ENCODE assay signal across 8 cellular contexts in genomic region chr11:35082322-35083180, GRCh38. TPM values are rescaled to one million over a fixed set of nuclear protein-coding genes. Genes with fewer than 3 reads are reported as not detected.
DNase-seq lines count a peak whose midpoint lies in the region; ATAC-seq and TF ChIP-seq lines count a peak whose summit lies in the region.

No MANE protein-coding gene starts in this region.

- peak overlapping the region; percentile 54 to 91 (median 72) for H3K4me3 Mint-ChIP-seq in IgD-negative memory B cell
- H3K4me3 Mint-ChIP-seq in activated CD4-positive, alpha-beta T cell treated with anti-CD3 and anti-CD28 coated beads, Interleukin-2, amount 10 ng/mL, durations not matched to agents 24 days and 14 days, result peak overlapping the region; percentile 73
- peak overlapping the region; percentile 72 for H3K4me3 Mint-ChIP-seq in stimulated activated memory B cell treated with anti-CD40 and anti-IgM and Interleukin-4, amounts not matched to agents 10 μg/mL and 1 μg/mL and 100 μg/mL, for 72 hours
- no peak overlapping the region for H3K4me3 Mint-ChIP-seq in type B pancreatic cell

- H3K9me3 Mint-ChIP-seq in IgD-negative memory B cell, result no peaks in the 10 kb centered on the region
- H3K9me3 Mint-ChIP-seq in activated CD4-positive, alpha-beta T cell treated with anti-CD3 and anti-CD28 coated beads, Interleukin-2, amount 10 ng/mL, durations not matched to agents 24 days and 14 days, result peaks cover 12% of the 10 kb centered on the region
- no peaks in the 10 kb centered on the region for H3K9me3 Mint-ChIP-seq in stimulated activated memory B cell treated with anti-CD40 and anti-IgM and Interleukin-4, amounts not matched to agents 10 μg/mL and 1 μg/mL and 100 μg/mL, for 72 hours
- H3K9me3 Mint-ChIP-seq in type B pancreatic cell, result no peaks in the 10 kb centered on the region

- peak; percentile 86 for DNase-seq in GDM1 (lab: John Stamatoyannopoulos, UW)
- peak; percentile 96 for DNase-seq in activated CD4-positive, alpha-beta T cell treated with anti-CD3 and anti-CD28 coated beads, Interleukin-2, amount 10 ng/mL, durations not matched to agents 24 days and 14 days
- DNase-seq in dermis blood vessel endothelial cell, result peak; percentile 42
- DNase-seq in mucosa of descending colon, result peak; percentile 66 to 86 (median 68)
- no peak for DNase-seq in type B pancreatic cell (ENCODE audit: extremely low spot score, unreplicated experiment)

- H3K4me1 Mint-ChIP-seq in IgD-negative memory B cell (peaks cover 39 to 63% (median 57%) of the 10 kb centered on the region in 3 donors), type B pancreatic cell (ENCODE audit: unreplicated experiment) (peaks cover 21% of the 10 kb centered on the region)
- peaks cover 78% of the 10 kb centered on the region for H3K4me1 Mint-ChIP-seq in activated CD4-positive, alpha-beta T cell treated with anti-CD3 and anti-CD28 coated beads, Interleukin-2, amount 10 ng/mL, durations not matched to agents 24 days and 14 days
- H3K4me1 Mint-ChIP-seq in stimulated activated memory B cell treated with anti-CD40 and anti-IgM and Interleukin-4, amounts not matched to agents 10 μg/mL and 1 μg/mL and 100 μg/mL, for 72 hours, result peaks cover 79% of the 10 kb centered on the region

- H3K36me3 Mint-ChIP-seq in IgD-negative memory B cell, result no peaks in the 10 kb centered on the region
- H3K36me3 Mint-ChIP-seq in activated CD4-positive, alpha-beta T cell treated with anti-CD3 and anti-CD28 coated beads, Interleukin-2, amount 10 ng/mL, durations not matched to agents 24 days and 14 days (ENCODE audit: low read depth), result peaks cover 3% of the 10 kb centered on the region
- no peaks in the 10 kb centered on the region for H3K36me3 Mint-ChIP-seq in stimulated activated memory B cell treated with anti-CD40 and anti-IgM and Interleukin-4, amounts not matched to agents 10 μg/mL and 1 μg/mL and 100 μg/mL, for 72 hours
- H3K36me3 Mint-ChIP-seq in type B pancreatic cell, result peaks cover 3% of the 10 kb centered on the region

- H3K4me3 ChIP-seq in mucosa of descending colon, result no peak overlapping the region

- H3K9me3 ChIP-seq in mucosa of descending colon, result no peaks in the 10 kb centered on the region

- peak overlapping the region; percentile 92 to 98 (median 97) for H3K27ac Mint-ChIP-seq in IgD-negative memory B cell
- peak overlapping the region; percentile 86 for H3K27ac Mint-ChIP-seq in activated CD4-positive, alpha-beta T cell treated with anti-CD3 and anti-CD28 coated beads, Interleukin-2, amount 10 ng/mL, durations not matched to agents 24 days and 14 days
- H3K27ac Mint-ChIP-seq in stimulated activated memory B cell treated with anti-CD40 and anti-IgM and Interleukin-4, amounts not matched to agents 10 μg/mL and 1 μg/mL and 100 μg/mL, for 72 hours, result peak overlapping the region; percentile 98
- no peak overlapping the region for H3K27ac Mint-ChIP-seq in type B pancreatic cell

- no peaks in the 10 kb centered on the region for H3K36me3 ChIP-seq in mucosa of descending colon (ENCODE audit: low read depth)

- TF ChIP-seq CTCF in mucosa of descending colon (IDR thresholded peaks at IDR 0.05), result no peak
- TF ChIP-seq CTCF in type B pancreatic cell (conservative IDR thresholded peaks at IDR 0.05), result no peak

- peak; percentile 76 for ATAC-seq in GM21786 (IDR thresholded peaks at IDR 0.05; ENCODE audit: unreplicated experiment)
- ATAC-seq in mucosa of descending colon, result peak; percentile 84
- ATAC-seq in stimulated activated memory B cell treated with anti-CD40 and anti-IgM and Interleukin-4, amounts not matched to agents 10 μg/mL and 1 μg/mL and 100 μg/mL, for 72 hours, result peak; percentile 83

- intact Hi-C loops in activated CD4-positive, alpha-beta T cell treated with anti-CD3 and anti-CD28 coated beads, Interleukin-2, amount 10 ng/mL, durations not matched to agents 24 days and 14 days (cut with micrococcal nuclease), result loop anchor here (1.0 to 10.0 kb wide), 14 partner anchors 15 to 848 kb away; partner anchors contain the start of genes APIP, CD44 and PDHX
- intact Hi-C loops in mucosa of descending colon (cut with DNase I, micrococcal nuclease), result no loop called here

- H3K27me3 Mint-ChIP-seq in IgD-negative memory B cell (no peaks in the 10 kb centered on the region), type B pancreatic cell (peaks cover 4% of the 10 kb centered on the region)
- peaks cover 1% of the 10 kb centered on the region for H3K27me3 Mint-ChIP-seq in activated CD4-positive, alpha-beta T cell treated with anti-CD3 and anti-CD28 coated beads, Interleukin-2, amount 10 ng/mL, durations not matched to agents 24 days and 14 days
- H3K27me3 Mint-ChIP-seq in stimulated activated memory B cell treated with anti-CD40 and anti-IgM and Interleukin-4, amounts not matched to agents 10 μg/mL and 1 μg/mL and 100 μg/mL, for 72 hours, result no peaks in the 10 kb centered on the region

- peaks cover 3% of the 10 kb centered on the region for H3K4me1 ChIP-seq in mucosa of descending colon (ENCODE audit: low read depth)

RNA-seq across cellular contexts. Expression of gene CD44, which starts 56.4 kb away (rescaled TPM):
- 176 TPM for polyA plus RNA-seq in IgD-negative memory B cell
- total RNA-seq in activated CD4-positive, alpha-beta T cell treated with anti-CD3 and anti-CD28 coated beads, Interleukin-2, amount 10 ng/mL, durations not matched to agents 24 days and 14 days, result 488 and 489 TPM in 2 replicates
- total RNA-seq in dermis blood vessel endothelial cell (2.6 and 3.4 TPM in 2 replicates), mucosa of descending colon (100 to 1,000 TPM; 105 to 154 (median 136) TPM), type B pancreatic cell (ENCODE audit: low replicate concordance) (46.0 and 54.7 TPM in 2 replicates)

Comparison
In these comparisons a context has a peak if more than half of its experiments do, and no peak if none do; other contexts are left out.
1. RNA of gene CD44, which starts 56.4 kb away (total RNA-seq): 488 to 489 TPM in activated CD4-positive, alpha-beta T cell treated with anti-CD3 and anti-CD28 coated beads, Interleukin-2, amount 10 ng/mL, durations not matched to agents 24 days and 14 days, 105 to 154 TPM in mucosa of descending colon and 46.0 to 54.7 TPM in type B pancreatic cell; 2.6 to 3.4 TPM in dermis blood vessel endothelial cell; every median in the first group is over 10 times any median in the second.
2. Peak in every context shown above with its lines, with median percentiles within 50 percentile points of each other: ATAC-seq.